In genomic region chr4:141131738-141132688, GRCh38 we compare ENCODE assay signal across 8 cellular contexts. TPM values are rescaled to one million over a fixed set of nuclear protein-coding genes. Genes with fewer than 3 reads are reported as not detected.
DNase-seq lines count a peak whose midpoint lies in the region; ATAC-seq and TF ChIP-seq lines count a peak whose summit lies in the region.

No MANE protein-coding gene starts in this region.

- peak in 1 of 2 donors; percentile 14 for TF ChIP-seq POLR2A in gastroesophageal sphincter (IDR thresholded peaks at IDR 0.05)

- no TSS peak for BruUV-seq in Calu3 (replicated peaks; lab: Mats Ljungman, UMichigan)

- no peak overlapping the region for H3K14ac ChIP-seq in trophoblast cell (ENCODE audit: low read length)

- H2BK120ac ChIP-seq in trophoblast cell (ENCODE audit: insufficient read depth, low read length, poor library complexity) = no peak overlapping the region

- peak overlapping the region; percentile 61 for H2AFZ ChIP-seq in trophoblast cell (ENCODE audit: insufficient read depth, low read length, poor library complexity)

- H3K4ac ChIP-seq in trophoblast cell (ENCODE audit: low read depth, low read length) = no peak overlapping the region

- peak; percentile 29 for ATAC-seq in gastroesophageal sphincter

- H3K4me3 ChIP-seq in H7 (ENCODE audit: insufficient read depth, low read depth, low read length) (peak overlapping the region; percentile 79), WI38 (ENCODE audit: low read depth, low read length) (peak overlapping the region; percentile 85), gastroesophageal sphincter (peak overlapping the region; percentile 89 to 93), trophoblast cell (ENCODE audit: low read depth, low read length) (peak overlapping the region; percentile 81)

- no peak for TF ChIP-seq CTCF in Calu3 (IDR thresholded peaks at IDR 0.05; ENCODE audit: unreplicated experiment)
- TF ChIP-seq CTCF in WI38 (IDR thresholded peaks at IDR 0.05; ENCODE audit: low read depth, low read length) = no peak
- no peak for TF ChIP-seq CTCF in gastroesophageal sphincter (IDR thresholded peaks at IDR 0.05)

- peaks cover 77% of the 10 kb centered on the region for H3K27me3 Mint-ChIP-seq in Calu3 (ENCODE audit: unreplicated experiment)

- no peak overlapping the region for H4K91ac ChIP-seq in trophoblast cell (ENCODE audit: low read depth, low read length)

- no peak for TF ChIP-seq EP300 in gastroesophageal sphincter (IDR thresholded peaks at IDR 0.05)

- peak overlapping the region; percentile 50 for H3K23ac ChIP-seq in trophoblast cell (ENCODE audit: low read length)

- CTCF ChIA-PET in Calu3 (lab: Charles Lee) = no interaction called here

- H3K18ac ChIP-seq in trophoblast cell (ENCODE audit: low read length) = no peak overlapping the region

- DNase-seq in Calu3 (no peak), H7 (peak; percentile 43), trophoblast cell (peak in 1 of 2 donors; percentile 16), globus pallidus (ENCODE audit: low spot score) (no peak)
- no peak for DNase-seq in stimulated activated naive CD4-positive, alpha-beta T cell (lab: John Stamatoyannopoulos, UW)
- no peak for DNase-seq in stimulated activated CD4-positive, alpha-beta T cell treated with anti-CD3 and anti-CD28 coated beads, Interleukin-4, amount 100 ng/mL, for 4 hours

- 1 to 6% methylated on average over 20 to 25 of the region's 71 CpGs for WGBS in gastroesophageal sphincter (ENCODE audit: low coverage in 1 of 2), 2 donors
- no CpG with 5 or more reads among the region's 71 CpGs for WGBS in trophoblast cell (ENCODE audit: extremely low coverage, insufficient coverage, insufficient read length)

- intact Hi-C loops in Calu3 (cut with micrococcal nuclease; ENCODE audit: unreplicated experiment) = no loop called here

- no peaks in the 10 kb centered on the region for H3K79me2 ChIP-seq in trophoblast cell (ENCODE audit: control insufficient read depth, insufficient read depth, low read length, poor library complexity)

- no peak overlapping the region for H3K9ac ChIP-seq in trophoblast cell (ENCODE audit: low read length)

- H3K9me3 ChIP-seq in gastroesophageal sphincter (no peaks in the 10 kb centered on the region), trophoblast cell (ENCODE audit: insufficient read depth, low read depth, low read length) (no peaks in the 10 kb centered on the region)

- no peaks in the 10 kb centered on the region for H3K4me1 Mint-ChIP-seq in Calu3 (ENCODE audit: low read depth, unreplicated experiment)

- no peak overlapping the region for H3K27ac Mint-ChIP-seq in Calu3 (ENCODE audit: unreplicated experiment)

- H3K36me3 Mint-ChIP-seq in Calu3 (ENCODE audit: insufficient read depth, unreplicated experiment) = peaks cover 12% of the 10 kb centered on the region

- H2BK12ac ChIP-seq in trophoblast cell (ENCODE audit: low read length) = no peak overlapping the region

- H3K36me3 ChIP-seq in H7 (replicated peaks; ENCODE audit: control insufficient read depth, insufficient read depth, low read length) (no peaks in the 10 kb centered on the region), gastroesophageal sphincter (no peaks in the 10 kb centered on the region), trophoblast cell (ENCODE audit: control insufficient read depth in 1 of 2, insufficient read depth in 2 of 2, low read length in 2 of 2) (no peaks in the 10 kb centered on the region)

- H4K12ac ChIP-seq in trophoblast cell (ENCODE audit: low read depth, low read length) = no peak overlapping the region

- H3K4me1 ChIP-seq in gastroesophageal sphincter (peaks cover 0 to 50% (median 0%) of the 10 kb centered on the region in 3 donors), trophoblast cell (ENCODE audit: control insufficient read depth in 1 of 2, insufficient read depth in 2 of 2, low read length in 2 of 2) (peaks cover 0 to 8% of the 10 kb centered on the region in 2 experiments)

- H4K8ac ChIP-seq in trophoblast cell (ENCODE audit: low read depth, low read length) = no peak overlapping the region

- no peak overlapping the region for H2AK5ac ChIP-seq in trophoblast cell (ENCODE audit: low read length)

- peaks cover 31% of the 10 kb centered on the region for H3K27me3 ChIP-seq in H7 (ENCODE audit: control insufficient read depth, insufficient read depth, low read length)
- no peaks in the 10 kb centered on the region for H3K27me3 ChIP-seq in gastroesophageal sphincter
- H3K27me3 ChIP-seq in trophoblast cell (ENCODE audit: insufficient read depth, low read length) = peaks cover 17% of the 10 kb centered on the region

- H2BK5ac ChIP-seq in trophoblast cell (ENCODE audit: low read depth, low read length, poor library complexity) = no peak overlapping the region

- H3K27ac ChIP-seq in gastroesophageal sphincter (peak overlapping the region; percentile 80 to 93 (median 92)), trophoblast cell (ENCODE audit: low read depth, low read length) (no peak overlapping the region)

- peak overlapping the region; percentile 86 for H3K4me2 ChIP-seq in trophoblast cell (ENCODE audit: low read length)

- H3K79me1 ChIP-seq in trophoblast cell (ENCODE audit: low read length) = no peaks in the 10 kb centered on the region

- peak overlapping the region; percentile 97 for H3K4me3 Mint-ChIP-seq in Calu3 (ENCODE audit: low read depth, unreplicated experiment)

- no peaks in the 10 kb centered on the region for H3K9me3 Mint-ChIP-seq in Calu3 (ENCODE audit: low read depth, unreplicated experiment)

RNA-seq across cellular contexts. Expression of gene RNF150, which starts 1.3 kb away (rescaled TPM):
- total RNA-seq in Calu3 (2022) (0.14 and 0.17 TPM in 2 replicates), gastroesophageal sphincter (10 to 100 TPM; 36.5 to 70.5 (median 59.9) TPM)
- total RNA-seq in H7 (2014; rRNA removed; shearing (Covaris generic)) = 1.1 and 1.4 TPM in 2 replicates
- 0.49 and 0.52 TPM in 2 replicates for polyA plus RNA-seq in trophoblast cell (2013)

Comparison
In these comparisons a context has a peak if more than half of its experiments do, and no peak if none do; other contexts are left out.
1. RNA of gene RNF150, which starts 1.3 kb away (total RNA-seq): 36.5 to 70.5 TPM in gastroesophageal sphincter; 1.1 to 1.4 TPM in H7 and 0.14 to 0.17 TPM in Calu3; every median in the first group is over 10 times any median in the second.
2. Peak in every context shown above with its lines, with median percentiles within 50 percentile points of each other: H3K4me3 ChIP-seq.